In genomic region chr6:4021862-4022715, GRCh38 we compare ENCODE assay signal across 8 cellular contexts. TPM values are rescaled to one million over a fixed set of nuclear protein-coding genes. Genes with fewer than 3 reads are reported as not detected.
DNase-seq lines count a peak whose midpoint lies in the region; ATAC-seq and TF ChIP-seq lines count a peak whose summit lies in the region.

No MANE protein-coding gene starts in this region.

- TF ChIP-seq CTCF in A673 (conservative IDR thresholded peaks at IDR 0.05; ENCODE audit: low read depth, low read length) = no peak
- TF ChIP-seq CTCF in HL-60 (IDR thresholded peaks at IDR 0.05; ENCODE audit: insufficient read depth, low read length) = no peak
- TF ChIP-seq CTCF in hepatocyte (IDR thresholded peaks at IDR 0.05; ENCODE audit: poor library complexity) = no peak
- no peak for TF ChIP-seq CTCF in spleen (IDR thresholded peaks at IDR 0.05 in 8 of 11, conservative IDR thresholded peaks at IDR 0.05 in 3 of 11)

- H3K27me3 ChIP-seq in A673 (replicated peaks; ENCODE audit: insufficient read depth, low read depth, low read length, poor library complexity) (no peaks in the 10 kb centered on the region), HL-60 (ENCODE audit: insufficient read depth, poor library complexity, severe bottlenecking) (no peaks in the 10 kb centered on the region), hepatocyte (no peaks in the 10 kb centered on the region), spleen (replicated peaks in 1 of 7) (no peaks in the 10 kb centered on the region)

- TF ChIP-seq POLR2A in spleen (IDR thresholded peaks at IDR 0.05) = no peak

- 5% methylated on average over 15 of the region's 15 CpGs for WGBS in hepatocyte (ENCODE audit: low lambda C conversion rate, missing lambda C conversion rate)
- WGBS in spleen, 5 donors = 2 to 3% (median 3%) methylated on average over 15 of the region's 15 CpGs

- TSS peak; percentile 49 for BruUV-seq in A673 (replicated peaks; lab: Mats Ljungman, UMichigan)

- no peaks in the 10 kb centered on the region for H3K27me3 Mint-ChIP-seq in activated T-helper 2 cell treated with anti-CD3 and anti-CD28 coated beads, Interferon-gamma antibody, Interleukin-2, Interleukin-4, amounts not matched to agents 10 μg/mL and 5 μg/mL and 100 μg/mL, durations not matched to agents 14 hours and 24 hours and 36 hours (ENCODE audit: low read depth)

- H3K9me3 ChIP-seq in A673 (ENCODE audit: low read depth, low read length, poor library complexity, severe bottlenecking) = no peaks in the 10 kb centered on the region
- no peaks in the 10 kb centered on the region for H3K9me3 ChIP-seq in hepatocyte (ENCODE audit: low read depth)
- H3K9me3 ChIP-seq in spleen = no peaks in the 10 kb centered on the region

- H3K79me2 ChIP-seq in hepatocyte = peaks cover 76% of the 10 kb centered on the region

- POLR2A ChIA-PET in A673 (lab: Charles Lee; ENCODE audit: low non-redundant PET) = interaction anchor here (0.6 to 0.7 kb wide), 2 partner anchors 31 to 49 kb away, joined by 5 to 7 read pairs; no protein-coding TSS in a partner anchor

- H3K4me3 ChIP-seq in A673 (ENCODE audit: low read depth, low read length, poor library complexity, severe bottlenecking) (peak overlapping the region; percentile 92), HL-60 (replicated peaks; ENCODE audit: insufficient read depth, low read length) (peak overlapping the region; percentile 73), hepatocyte (peak overlapping the region; percentile 56), spleen (peak overlapping the region; percentile 67 to 88 (median 80))

- H3K9me2 ChIP-seq in hepatocyte (replicated peaks; ENCODE audit: insufficient read depth) = no peaks in the 10 kb centered on the region

- no peaks in the 10 kb centered on the region for H3K9me3 Mint-ChIP-seq in activated T-helper 2 cell treated with anti-CD3 and anti-CD28 coated beads, Interferon-gamma antibody, Interleukin-2, Interleukin-4, amounts not matched to agents 10 μg/mL and 5 μg/mL and 100 μg/mL, durations not matched to agents 14 hours and 24 hours and 36 hours

- H2AFZ ChIP-seq in hepatocyte = peak overlapping the region; percentile 67

- peak overlapping the region; percentile 89 for H3K4me3 Mint-ChIP-seq in activated T-helper 2 cell treated with anti-CD3 and anti-CD28 coated beads, Interferon-gamma antibody, Interleukin-2, Interleukin-4, amounts not matched to agents 10 μg/mL and 5 μg/mL and 100 μg/mL, durations not matched to agents 14 hours and 24 hours and 36 hours (ENCODE audit: low read depth)

- intact Hi-C loops in A673 (cut with micrococcal nuclease; ENCODE audit: unreplicated experiment) = no loop called here
- intact Hi-C loops in activated T-helper 2 cell treated with anti-CD3 and anti-CD28 coated beads, Interferon-gamma antibody, Interleukin-2, Interleukin-4, amounts not matched to agents 10 μg/mL and 5 μg/mL and 100 μg/mL, durations not matched to agents 14 hours and 24 hours and 36 hours (cut with micrococcal nuclease) = loop anchor here (1.0 to 10.0 kb wide), 4 partner anchors 37 to 753 kb away; partner anchors contain the start of genes CDYL and ECI2
- intact Hi-C loops in spleen (cut with DNase I; ENCODE audit: low total_unique reads) = loop anchor here (10.0 kb wide), 1 partner anchor 113 kb away; the partner anchor contains the start of gene ECI2

- peaks cover 44% of the 10 kb centered on the region for H3K36me3 Mint-ChIP-seq in activated T-helper 2 cell treated with anti-CD3 and anti-CD28 coated beads, Interferon-gamma antibody, Interleukin-2, Interleukin-4, amounts not matched to agents 10 μg/mL and 5 μg/mL and 100 μg/mL, durations not matched to agents 14 hours and 24 hours and 36 hours (ENCODE audit: low read depth)

- CTCF ChIA-PET in A673 (lab: Charles Lee) = interaction anchor here (0.7 to 1.2 kb wide), 2 partner anchors 36 to 37 kb away, joined by 4 read pairs; no protein-coding TSS in a partner anchor

- H3K4me2 ChIP-seq in hepatocyte = peak overlapping the region; percentile 83

- peaks cover 26% of the 10 kb centered on the region for H3K4me1 ChIP-seq in A673 (ENCODE audit: insufficient read depth, low read length, poor library complexity, severe bottlenecking)
- peaks cover 24% of the 10 kb centered on the region for H3K4me1 ChIP-seq in hepatocyte (ENCODE audit: insufficient read depth)
- H3K4me1 ChIP-seq in spleen = peaks cover 38 to 88% (median 80%) of the 10 kb centered on the region in 6 donors

- H3K36me3 ChIP-seq in A673 (ENCODE audit: insufficient read depth, low read length, poor library complexity, severe bottlenecking) (no peaks in the 10 kb centered on the region), hepatocyte (replicated peaks; ENCODE audit: insufficient read depth, low read depth) (no peaks in the 10 kb centered on the region), spleen (peaks cover 0 to 5% (median 0%) of the 10 kb centered on the region in 6 donors)

- H3K27ac Mint-ChIP-seq in activated T-helper 2 cell treated with anti-CD3 and anti-CD28 coated beads, Interferon-gamma antibody, Interleukin-2, Interleukin-4, amounts not matched to agents 10 μg/mL and 5 μg/mL and 100 μg/mL, durations not matched to agents 14 hours and 24 hours and 36 hours = peak overlapping the region; percentile 92

- peak; percentile 9 for ATAC-seq in GM18909 (IDR thresholded peaks at IDR 0.05; ENCODE audit: poor library complexity, unreplicated experiment)

- peak overlapping the region; percentile 97 for H3K27ac ChIP-seq in A673 (ENCODE audit: low read depth, low read length, poor library complexity, severe bottlenecking)
- peak overlapping the region; percentile 96 for H3K27ac ChIP-seq in HL-60 (replicated peaks)
- peak overlapping the region; percentile 98 for H3K27ac ChIP-seq in hepatocyte
- H3K27ac ChIP-seq in spleen = peak overlapping the region; percentile 90 to 98 (median 96)

- DNase-seq in A673 (ENCODE audit: low spot score) (no peak), HL-60 (ENCODE audit: low read depth in 1 of 2, low spot score in 1 of 2) (no peak), hepatocyte (ENCODE audit: low spot score) (no peak), spleen (no peak), NCI-H1092 (lab: John Stamatoyannopoulos, UW) (no peak), cerebellar cortex (ENCODE audit: low spot score) (no peak)
- DNase-seq in activated T-helper 2 cell treated with anti-CD3 and anti-CD28 coated beads, Interferon-gamma antibody, Interleukin-2, Interleukin-4, amounts not matched to agents 10 μg/mL and 5 μg/mL and 100 μg/mL, durations not matched to agents 14 hours and 24 hours and 36 hours (ENCODE audit: low spot score) = no peak

- H4K20me1 ChIP-seq in hepatocyte (ENCODE audit: insufficient read depth, poor library complexity, severe bottlenecking) = peaks cover 48% of the 10 kb centered on the region

- peaks cover 48% of the 10 kb centered on the region for H3K4me1 Mint-ChIP-seq in activated T-helper 2 cell treated with anti-CD3 and anti-CD28 coated beads, Interferon-gamma antibody, Interleukin-2, Interleukin-4, amounts not matched to agents 10 μg/mL and 5 μg/mL and 100 μg/mL, durations not matched to agents 14 hours and 24 hours and 36 hours (ENCODE audit: low read depth)

RNA-seq across cellular contexts. Expression of gene FAM217A, which starts 56.8 kb away (rescaled TPM):
- not detected in 2 replicates for total RNA-seq in A673 (2021)
- total RNA-seq in activated T-helper 2 cell treated with anti-CD3 and anti-CD28 coated beads, Interferon-gamma antibody, Interleukin-2, Interleukin-4, amounts not matched to agents 10 μg/mL and 5 μg/mL and 100 μg/mL, durations not matched to agents 14 hours and 24 hours and 36 hours = not detected in 2 replicates
- total RNA-seq in hepatocyte = not detected in 2 replicates
- not detected in 2 replicates for polyA plus RNA-seq in hepatocyte
- total RNA-seq in spleen = not detected
- polyA plus RNA-seq in spleen = not detected
